ENCODE assay signal across 9 cellular contexts in the genomic region with DNA sequence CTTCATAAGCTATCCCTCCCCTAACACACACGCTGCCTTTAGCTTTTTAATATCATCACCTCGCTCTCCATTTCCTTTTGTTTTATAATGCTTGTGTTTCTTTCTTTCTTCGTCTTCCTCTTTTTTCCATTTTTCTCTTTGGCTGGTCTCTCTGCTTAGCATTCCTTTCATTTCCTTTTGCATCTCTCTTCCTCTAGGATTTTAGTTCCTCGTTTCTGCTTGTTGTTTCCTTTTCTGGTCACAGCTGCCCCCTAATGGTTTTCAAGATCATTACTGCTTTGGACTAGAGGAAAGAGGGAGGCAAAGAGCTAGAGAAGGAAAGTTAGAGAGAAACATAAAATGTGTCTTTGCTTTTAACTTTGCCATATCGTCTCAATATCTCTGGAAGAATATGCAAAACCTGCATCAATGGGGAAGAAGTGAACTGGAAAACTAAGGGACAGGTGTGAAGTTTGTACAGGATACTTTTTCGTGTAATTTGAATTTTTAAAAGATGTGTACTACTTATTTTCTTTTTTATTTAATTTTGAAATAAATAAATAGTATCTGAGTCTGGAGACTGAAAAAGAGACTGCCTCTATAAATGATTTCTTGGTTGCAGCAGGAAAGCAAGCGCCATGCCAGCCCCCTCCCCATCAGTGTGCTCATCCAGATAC. TPM values are rescaled to one million over a fixed set of nuclear protein-coding genes. Genes with fewer than 3 reads are reported as not detected.
DNase-seq lines count a peak whose midpoint lies in the region; ATAC-seq and TF ChIP-seq lines count a peak whose summit lies in the region.
"Had no signal": no experiment of that assay in that cellular context is flagged by ENCODE, and none has a peak within 500 bp of the region (broad histone marks: within the 10 kb centered on the region; RNA-seq: fewer than 3 reads in every experiment).

No MANE protein-coding gene starts in this region.

- no peak overlapping the region for H3K4me3 ChIP-seq in Peyer's patch
- H3K4me3 ChIP-seq in neural cell (ENCODE audit: low read length), result no peak overlapping the region
- H3K4me3 ChIP-seq: skin epidermis had no signal

- H3F3A ChIP-seq in neural cell (ENCODE audit: insufficient read depth, low read length, poor library complexity, severe bottlenecking), result no peaks in the 10 kb centered on the region

- in situ Hi-C loops in G401 (cut with HindIII; ENCODE audit: low sequenced_read_pairs), result no loop called here

- H4K20me1 ChIP-seq in neural cell (ENCODE audit: insufficient read depth), result no peaks in the 10 kb centered on the region

- H3K9ac ChIP-seq in neural cell (ENCODE audit: low read length), result no peak overlapping the region

- no peaks in the 10 kb centered on the region for H3K36me3 ChIP-seq in Peyer's patch
- no peaks in the 10 kb centered on the region for H3K36me3 ChIP-seq in neural cell (ENCODE audit: insufficient read depth, low read length)

- no peak overlapping the region for H3K4me2 ChIP-seq in neural cell (ENCODE audit: low read length)

- H3K27me3 ChIP-seq in Peyer's patch (no peaks in the 10 kb centered on the region), neural cell (ENCODE audit: insufficient read depth, low read depth, low read length) (no peaks in the 10 kb centered on the region)

- H3K79me2 ChIP-seq in neural cell (replicated peaks; ENCODE audit: insufficient read depth, low read length), result no peaks in the 10 kb centered on the region

- no peak overlapping the region for H2AFZ ChIP-seq in neural cell (ENCODE audit: low read depth, low read length)

- H3K27ac ChIP-seq in Peyer's patch, result no peak overlapping the region
- H3K27ac ChIP-seq in neural cell (ENCODE audit: low read length), result peak overlapping the region; percentile 48

- no peaks in the 10 kb centered on the region for H3K9me3 ChIP-seq in Peyer's patch
- no peaks in the 10 kb centered on the region for H3K9me3 ChIP-seq in neural cell (ENCODE audit: low read length)

- TF ChIP-seq POLR2A in Peyer's patch (IDR thresholded peaks at IDR 0.05), result no peak

- DNase-seq in G401 (ENCODE audit: low spot score), result peak; percentile 49
- DNase-seq in Peyer's patch, result no peak
- peak; percentile 86 for DNase-seq in epidermal melanocyte (ENCODE audit: insufficient read length, low spot score)

- H3K4me1 ChIP-seq in Peyer's patch, result peaks cover 0 to 6% (median 0%) of the 10 kb centered on the region in 4 donors

- TF ChIP-seq EP300 in neural cell (conservative IDR thresholded peaks at IDR 0.05; ENCODE audit: poor library complexity, severe bottlenecking), result no peak

- TF ChIP-seq CTCF in LNCAP (IDR thresholded peaks at IDR 0.05) (peak; percentile 77), Peyer's patch (IDR thresholded peaks at IDR 0.05) (peak in 5 of 6 experiments; percentile 68 to 91 (median 85)), neural cell (IDR thresholded peaks at IDR 0.05; ENCODE audit: poor library complexity, severe bottlenecking) (peak; percentile 90)

- H3K9me2 ChIP-seq in neural cell (ENCODE audit: insufficient read depth, low read length), result no peaks in the 10 kb centered on the region

- TF ChIP-seq RAD21 in neural cell (conservative IDR thresholded peaks at IDR 0.05), result peak; percentile 98

- ATAC-seq in HG03025 (IDR thresholded peaks at IDR 0.05; ENCODE audit: low FRiP score, unreplicated experiment) (no peak), HG03280 (IDR thresholded peaks at IDR 0.05; ENCODE audit: unreplicated experiment) (no peak), GM18861 (IDR thresholded peaks at IDR 0.05; ENCODE audit: unreplicated experiment) (no peak)

TF ChIP-seq in neural cell, 6 proteins besides CTCF, POLR2A, EP300 and RAD21:
- TF ChIP-seq, protein P1, sequence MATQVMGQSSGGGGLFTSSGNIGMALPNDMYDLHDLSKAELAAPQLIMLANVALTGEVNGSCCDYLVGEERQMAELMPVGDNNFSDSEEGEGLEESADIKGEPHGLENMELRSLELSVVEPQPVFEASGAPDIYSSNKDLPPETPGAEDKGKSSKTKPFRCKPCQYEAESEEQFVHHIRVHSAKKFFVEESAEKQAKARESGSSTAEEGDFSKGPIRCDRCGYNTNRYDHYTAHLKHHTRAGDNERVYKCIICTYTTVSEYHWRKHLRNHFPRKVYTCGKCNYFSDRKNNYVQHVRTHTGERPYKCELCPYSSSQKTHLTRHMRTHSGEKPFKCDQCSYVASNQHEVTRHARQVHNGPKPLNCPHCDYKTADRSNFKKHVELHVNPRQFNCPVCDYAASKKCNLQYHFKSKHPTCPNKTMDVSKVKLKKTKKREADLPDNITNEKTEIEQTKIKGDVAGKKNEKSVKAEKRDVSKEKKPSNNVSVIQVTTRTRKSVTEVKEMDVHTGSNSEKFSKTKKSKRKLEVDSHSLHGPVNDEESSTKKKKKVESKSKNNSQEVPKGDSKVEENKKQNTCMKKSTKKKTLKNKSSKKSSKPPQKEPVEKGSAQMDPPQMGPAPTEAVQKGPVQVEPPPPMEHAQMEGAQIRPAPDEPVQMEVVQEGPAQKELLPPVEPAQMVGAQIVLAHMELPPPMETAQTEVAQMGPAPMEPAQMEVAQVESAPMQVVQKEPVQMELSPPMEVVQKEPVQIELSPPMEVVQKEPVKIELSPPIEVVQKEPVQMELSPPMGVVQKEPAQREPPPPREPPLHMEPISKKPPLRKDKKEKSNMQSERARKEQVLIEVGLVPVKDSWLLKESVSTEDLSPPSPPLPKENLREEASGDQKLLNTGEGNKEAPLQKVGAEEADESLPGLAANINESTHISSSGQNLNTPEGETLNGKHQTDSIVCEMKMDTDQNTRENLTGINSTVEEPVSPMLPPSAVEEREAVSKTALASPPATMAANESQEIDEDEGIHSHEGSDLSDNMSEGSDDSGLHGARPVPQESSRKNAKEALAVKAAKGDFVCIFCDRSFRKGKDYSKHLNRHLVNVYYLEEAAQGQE (IDR thresholded peaks at IDR 0.05; ENCODE audit: borderline replicate concordance), result peak; percentile 80
- no peak for TF ChIP-seq MXI1 (conservative IDR thresholded peaks at IDR 0.05; ENCODE audit: poor library complexity, severe bottlenecking)
- TF ChIP-seq POLR2AphosphoS5 (IDR thresholded peaks at IDR 0.05), result no peak
- peak; percentile 97 for TF ChIP-seq SMC3 (conservative IDR thresholded peaks at IDR 0.05; ENCODE audit: poor library complexity)
TF ChIP-seq in neural cell: peak in this region for 2.

RNA-seq across cellular contexts. Expression of a gene that starts 6.3 kb away (rescaled TPM):
- total RNA-seq in G401 (2014; rRNA removed; shearing (Covaris generic)), result 5.3 and 7.9 TPM in 2 replicates
- 10 to 100 TPM in 3 of 4 donors, 1 to 10 TPM in 1; 4.9 to 22.4 (median 14.5) TPM for total RNA-seq in Peyer's patch
- polyA plus RNA-seq in neural cell, result 28.2 and 30.2 TPM in 2 replicates
- 64.0 and 73.7 TPM in 2 replicates for polyA minus RNA-seq in neural cell

Comparison
In these comparisons a context has a peak if more than half of its experiments do, and no peak if none do; other contexts are left out.
1. DNase-seq: peak in G401 (single experiment) and epidermal melanocyte (single experiment); none in Peyer's patch (0 of 3).
2. Peak in every context shown above with its lines, with median percentiles within 50 percentile points of each other: CTCF ChIP-seq.